Comparison of ENCODE assay signal across 10 cellular contexts in the genomic region with DNA sequence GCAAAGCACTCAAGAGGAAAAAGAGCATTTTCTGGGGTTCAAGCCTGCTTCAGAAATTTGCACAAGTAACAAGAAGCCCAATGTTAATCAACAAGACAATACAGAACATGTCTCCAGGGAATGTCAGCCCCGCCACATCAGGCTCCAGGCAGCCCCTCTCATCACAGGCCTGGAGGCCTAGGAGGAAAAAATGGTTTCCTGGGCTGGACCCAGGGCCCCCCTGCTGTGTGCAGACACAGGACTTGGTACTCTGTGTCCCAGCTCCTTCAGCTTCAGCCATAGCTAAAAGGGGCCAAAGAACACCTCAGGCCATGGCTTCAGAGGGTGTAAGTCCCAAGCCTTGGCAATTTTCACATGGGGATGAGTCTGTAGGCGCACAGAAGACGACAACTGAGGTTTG.
"Had no signal": no experiment of that assay in that cellular context is flagged by ENCODE, and none has a peak within 500 bp of the region (broad histone marks: within the 10 kb centered on the region; RNA-seq: fewer than 3 reads in every experiment).

No MANE protein-coding gene starts in this region.

- DNase-seq: GM23248, GOT3, H9, HCEC 1CT, HFFc6, IMR-90, KBM-7 had no signal

- H2AFZ ChIP-seq: GM23248 had no signal

- FAIRE-seq: H54, HTR-8/SVneo had no signal

- H3K4me2 ChIP-seq: KMS-11 had no signal

- H3K9ac ChIP-seq: GM23248, KMS-11 had no signal

- H3K4me3 ChIP-seq: GM23248 had no signal

- H3K27ac ChIP-seq: GM23248, KMS-11 had no signal

- H3K4me3 Mint-ChIP-seq: H9, HFFc6 had no signal

- H3K27ac Mint-ChIP-seq: H9, HFFc6 had no signal

- H3K4me1 Mint-ChIP-seq: H9 had no signal
